Comparison of ENCODE assay signal across 22 cellular contexts in genomic region chr10:104617831-104618230, GRCh38. TPM values are rescaled to one million over a fixed set of nuclear protein-coding genes. Genes with fewer than 3 reads are reported as not detected.
"Had no signal": no experiment of that assay in that cellular context is flagged by ENCODE, and none has a peak within 500 bp of the region (broad histone marks: within the 10 kb centered on the region; RNA-seq: fewer than 3 reads in every experiment).

No MANE protein-coding gene starts in this region.

- DNase-seq: KBM-7, MG63, NCI-H1092, NCI-H1105 treated with DMSO at 0.1 percent for 48 hours, NCI-H1417 treated with DMSO at 0.1 percent for 48 hours, NCI-H146, NCI-H1694 treated with DMSO at 0.1 percent for 48 hours, NCI-H1930, NCI-H2081, NCI-H2107, NCI-H2227 treated with DMSO at 0.1 percent for 48 hours, NCI-H524 treated with DMSO at 0.1 percent for 48 hours, NCI-H69, NCI-H774, SHP77 treated with DMSO at 0.1 percent for 48 hours, SJCRH30, T-helper 1 cell had no signal

- H3K36me3 ChIP-seq: MG63, SJCRH30 had no signal

- H3K27ac ChIP-seq: SJCRH30 had no signal

- H3K4me3 ChIP-seq: MG63, SJCRH30 had no signal

- ATAC-seq: Right ventricle myocardium inferior, SK-N-SH treated with all-trans-retinoic acid at 6 μM for 48 hours had no signal

- H3K4me1 ChIP-seq: SJCRH30 had no signal

- H3K9me3 ChIP-seq: MG63, SJCRH30 had no signal

- H3K27me3 ChIP-seq: MG63, SJCRH30 had no signal

RNA-seq across cellular contexts. Expression of gene SORCS3, which starts 23.3 kb away (rescaled TPM):
- total RNA-seq: HT-29, LHCN-M2, NCI-H460, SJCRH30 had no signal
